ENCODE assay signal across 7 cellular contexts in genomic region chr15:44862866-44863265, GRCh38.
DNase-seq lines count a peak whose midpoint lies in the region; FAIRE-seq and TF ChIP-seq lines count a peak whose summit lies in the region.
"Not testable (repeated sequence)": the region's sequence is repeated elsewhere in the genome, so short reads cannot be mapped to it uniquely, and the experiment has no call there.

No MANE protein-coding gene starts in this region.

- CTCF ChIA-PET in PC-9 (lab: Charles Lee) = not testable (repeated sequence)

- H4K20me1 ChIP-seq in PC-9 (ENCODE audit: insufficient read depth) = not testable (repeated sequence)

- not testable (repeated sequence) for BruUV-seq in PC-9 (replicated peaks; lab: Mats Ljungman, UMichigan)

- not testable (repeated sequence) for H3K4me3 Mint-ChIP-seq in type B pancreatic cell

- H3K27ac Mint-ChIP-seq in type B pancreatic cell = peak overlapping the region; percentile 73

- not testable (repeated sequence) for TF ChIP-seq CTCF in LNCaP clone FGC (IDR thresholded peaks at IDR 0.05; ENCODE audit: control insufficient read depth, extremely low read depth, insufficient read depth); PC-9 (conservative IDR thresholded peaks at IDR 0.05); bronchial epithelial cell (IDR thresholded peaks at IDR 0.05; ENCODE audit: insufficient read depth, low read length, severe bottlenecking); parathyroid adenoma (IDR thresholded peaks at IDR 0.05); type B pancreatic cell (conservative IDR thresholded peaks at IDR 0.05)

- not testable (repeated sequence) for H3K4me1 ChIP-seq in PC-9 (replicated peaks; ENCODE audit: insufficient read depth); parathyroid adenoma

- not testable (repeated sequence) for H3K27me3 ChIP-seq in PC-9 (ENCODE audit: insufficient read depth, low read depth); bronchial epithelial cell (ENCODE audit: control insufficient read depth, insufficient read depth, low read length); parathyroid adenoma (ENCODE audit: control insufficient read depth, insufficient read depth, low read length)

- not testable (repeated sequence) for H3K9me3 ChIP-seq in PC-9 (ENCODE audit: insufficient read depth, low read depth); parathyroid adenoma (ENCODE audit: control insufficient read depth, low read length)

- DNase-seq in DMS53 (lab: John Stamatoyannopoulos, UW) (peak; percentile 72), LNCaP clone FGC (ENCODE audit: low read depth) (peak; percentile 40), NCI-H748 (lab: John Stamatoyannopoulos, UW; ENCODE audit: unreplicated experiment) (peak; percentile 50), PC-9 (peak in 1 of 2 experiments; percentile 11), bronchial epithelial cell (ENCODE audit: low read depth) (peak; percentile 42)
- not testable (repeated sequence) for DNase-seq in type B pancreatic cell (ENCODE audit: extremely low spot score, unreplicated experiment)

- H3K27ac ChIP-seq in PC-9 = peak overlapping the region; percentile 50
- not testable (repeated sequence) for H3K27ac ChIP-seq in parathyroid adenoma

- H3K4me3 ChIP-seq in LNCaP clone FGC (ENCODE audit: low read depth, low read length); PC-9; bronchial epithelial cell (ENCODE audit: low read depth, low read length); parathyroid adenoma (ENCODE audit: low read depth, low read length): not testable (repeated sequence)

- peak overlapping the region; percentile 44 for H3K4me2 ChIP-seq in PC-9
- not testable (repeated sequence) for H3K4me2 ChIP-seq in parathyroid adenoma (ENCODE audit: low read length)

- H3K27me3 Mint-ChIP-seq in type B pancreatic cell = not testable (repeated sequence)

- not testable (repeated sequence) for H3K9me2 ChIP-seq in PC-9 (ENCODE audit: insufficient read depth)

- POLR2A ChIA-PET in PC-9 (lab: Charles Lee; ENCODE audit: unreplicated experiment) = not testable (repeated sequence)

- H3K79me2 ChIP-seq in PC-9 (ENCODE audit: low read depth); parathyroid adenoma: not testable (repeated sequence)

- not testable (repeated sequence) for H3K9me3 Mint-ChIP-seq in type B pancreatic cell

- H3F3A ChIP-seq in PC-9 (ENCODE audit: insufficient read depth, low read depth) = not testable (repeated sequence)

- not testable (repeated sequence) for H3K4me1 Mint-ChIP-seq in type B pancreatic cell (ENCODE audit: unreplicated experiment)

- not testable (repeated sequence) for H3K9ac ChIP-seq in parathyroid adenoma

- H3K36me3 ChIP-seq in PC-9 (ENCODE audit: low read depth); bronchial epithelial cell (ENCODE audit: control insufficient read depth, insufficient read depth, low read length); parathyroid adenoma (ENCODE audit: control insufficient read depth, insufficient read depth, low read length): not testable (repeated sequence)

- intact Hi-C loops in PC-9 (cut with micrococcal nuclease; ENCODE audit: unreplicated experiment) = not testable (repeated sequence)

- H2AFZ ChIP-seq in PC-9 = 0 out of 2 replicates have a peak overlapping the region, but pooled peaks have one; percentile 59
- H2AFZ ChIP-seq in parathyroid adenoma = peak overlapping the region; percentile 9

- not testable (repeated sequence) for FAIRE-seq in bronchial epithelial cell (lab: Jason Lieb, UNC)

- H3K36me3 Mint-ChIP-seq in type B pancreatic cell = not testable (repeated sequence)
